In the genomic region with DNA sequence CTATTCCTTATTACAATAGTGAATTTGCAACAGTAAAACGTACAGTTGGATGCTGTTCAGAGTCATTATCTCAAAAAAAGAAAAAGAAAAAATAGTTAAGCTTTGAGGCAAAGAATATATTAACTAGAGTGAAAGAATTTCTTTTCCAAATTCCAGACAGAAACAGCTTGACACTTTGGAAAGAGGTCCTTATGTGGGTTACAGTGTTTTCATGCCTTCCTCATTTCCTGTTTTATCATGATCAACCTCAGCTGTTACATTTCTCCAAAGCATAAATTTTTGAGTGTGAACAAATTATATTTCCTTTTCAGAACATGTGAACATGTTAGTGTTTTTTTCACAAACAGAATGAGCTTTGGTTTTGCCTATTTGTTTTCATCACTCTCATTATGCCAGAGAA, we compare ENCODE assay signal across 25 cellular contexts. TPM values are rescaled to one million over a fixed set of nuclear protein-coding genes. Genes with fewer than 3 reads are reported as not detected.
"Had no signal": no experiment of that assay in that cellular context is flagged by ENCODE, and none has a peak within 500 bp of the region (broad histone marks: within the 10 kb centered on the region; RNA-seq: fewer than 3 reads in every experiment).

No MANE protein-coding gene starts in this region.

- H3K27ac Mint-ChIP-seq: activated CD8-positive, alpha-beta T cell treated with anti-CD3 and anti-CD28 coated beads, Interleukin-2, amount 10 ng/mL, durations not matched to agents 7 days and 5 days; activated naive CD8-positive, alpha-beta T cell; activated T-cell treated with anti-CD3 and anti-CD28 coated beads, Interleukin-2, amount 50 U/mL, for 24 hours; activated T-helper 17 cell treated with anti-CD3 and anti-CD28 coated beads, Interleukin-2, amount 50 U/mL, for 72 hours; immature natural killer cell; naive thymus-derived CD4-positive, alpha-beta T cell; neural progenitor cell had no signal

- H3K79me2 ChIP-seq: hepatocyte had no signal

- H3K27ac ChIP-seq: adrenal gland, hepatocyte, left ventricle myocardium inferior, neural progenitor cell, sigmoid colon, thyroid gland had no signal

- H3K4me1 ChIP-seq: adrenal gland, left ventricle myocardium inferior, thyroid gland had no signal

- H2AFZ ChIP-seq: hepatocyte, neural progenitor cell had no signal

- H3K4me2 ChIP-seq: hepatocyte, neural progenitor cell had no signal

- H3K9me3 Mint-ChIP-seq: activated T-helper 17 cell treated with anti-CD3 and anti-CD28 coated beads, Interleukin-2, amount 50 U/mL, for 72 hours had no signal

- H3K9ac ChIP-seq: neural progenitor cell had no signal

- FAIRE-seq: bronchial epithelial cell had no signal

- H3K4me3 ChIP-seq: adrenal gland, hepatocyte, left ventricle myocardium inferior, mucosa of descending colon, neural progenitor cell, sigmoid colon, thyroid gland had no signal

- H3K27me3 ChIP-seq: adrenal gland, hepatocyte, neural progenitor cell, sigmoid colon, thyroid gland had no signal

- H3K4me1 Mint-ChIP-seq: activated T-helper 17 cell treated with anti-CD3 and anti-CD28 coated beads, Interleukin-2, amount 50 U/mL, for 72 hours; immature natural killer cell; naive thymus-derived CD4-positive, alpha-beta T cell had no signal

- DNase-seq: activated CD4-positive, alpha-beta T cell treated with anti-CD3 and anti-CD28 coated beads for 1 hour; activated CD4-positive, alpha-beta T cell treated with anti-CD3 and anti-CD28 coated beads, Interleukin-2, amount 50 U/mL, for 1 hour; activated CD8-positive, alpha-beta T cell treated with anti-CD3 and anti-CD28 coated beads, Interleukin-2, amount 10 ng/mL, durations not matched to agents 7 days and 5 days; activated naive CD4-positive, alpha-beta T cell; activated T-cell treated with anti-CD3 and anti-CD28 coated beads, Interleukin-2, amount 50 U/mL, for 24 hours; adrenal gland; dermis blood vessel endothelial cell; effector CD8-positive, alpha-beta T cell; foreskin melanocyte; immature natural killer cell; left ventricle myocardium inferior; naive thymus-derived CD4-positive, alpha-beta T cell; retina; stimulated activated CD4-positive, alpha-beta T cell treated with anti-CD3 and anti-CD28 coated beads, Interleukin-4, amount 100 ng/mL, for 24 hours; stimulated activated naive CD4-positive, alpha-beta T cell treated with Interleukin-2 at 50 U/mL for 16 hours; T-helper 9 cell had no signal

- H3K9me3 ChIP-seq: adrenal gland, mucosa of descending colon, sigmoid colon, thyroid gland had no signal

- H3K36me3 ChIP-seq: adrenal gland, left ventricle myocardium inferior, sigmoid colon, thyroid gland had no signal

- H3K36me3 Mint-ChIP-seq: activated naive CD8-positive, alpha-beta T cell; immature natural killer cell; naive thymus-derived CD4-positive, alpha-beta T cell had no signal

- H3K4me3 Mint-ChIP-seq: activated CD8-positive, alpha-beta T cell treated with anti-CD3 and anti-CD28 coated beads, Interleukin-2, amount 10 ng/mL, durations not matched to agents 7 days and 5 days; activated naive CD8-positive, alpha-beta T cell; activated T-cell treated with anti-CD3 and anti-CD28 coated beads, Interleukin-2, amount 50 U/mL, for 24 hours; activated T-helper 17 cell treated with anti-CD3 and anti-CD28 coated beads, Interleukin-2, amount 50 U/mL, for 72 hours; immature natural killer cell; naive thymus-derived CD4-positive, alpha-beta T cell; neural progenitor cell had no signal

RNA-seq across cellular contexts. Expression of a gene that starts 13.7 kb away (rescaled TPM):
- total RNA-seq: activated CD8-positive, alpha-beta T cell treated with anti-CD3 and anti-CD28 coated beads, Interleukin-2, amount 10 ng/mL, durations not matched to agents 7 days and 5 days; activated T-helper 17 cell treated with anti-CD3 and anti-CD28 coated beads, Interleukin-2, amount 50 U/mL, for 72 hours; naive thymus-derived CD4-positive, alpha-beta T cell; T-helper 1 cell treated with Interleukin-12 subunit alpha and Interleukin-12 subunit beta and Interleukin-4 antibody, amounts not matched to agents 30 ng/mL and 1 ng/mL, for 36 hours had no signal
- polyA plus RNA-seq: immature natural killer cell; naive thymus-derived CD4-positive, alpha-beta T cell had no signal
